ENCODE assay signal across 20 cellular contexts in genomic region chr1:111707906-111708305, GRCh38. TPM values are rescaled to one million over a fixed set of nuclear protein-coding genes. Genes with fewer than 3 reads are reported as not detected.
A peak's percentile ranks its signal among the peaks of the same experiment; 100 is the strongest.
DNase-seq lines count a peak whose midpoint lies in the region; ATAC-seq, FAIRE-seq and TF ChIP-seq lines count a peak whose summit lies in the region.
"Had no signal": no experiment of that assay in that cellular context is flagged by ENCODE, and none has a peak within 500 bp of the region (broad histone marks: within the 10 kb centered on the region; RNA-seq: fewer than 3 reads in every experiment).

No MANE protein-coding gene starts in this region.

- no peak overlapping the region for H2AK5ac ChIP-seq in H9 (ENCODE audit: insufficient read length, low read length)

- H3K27ac Mint-ChIP-seq in IgD-negative memory B cell = peak overlapping the region in 2 of 3 donors; percentile 66 to 80
- H3K27ac Mint-ChIP-seq in central memory CD8-positive, alpha-beta T cell (ENCODE audit: low read depth) = peak overlapping the region; percentile 84
- H3K27ac Mint-ChIP-seq in naive thymus-derived CD4-positive, alpha-beta T cell = peak overlapping the region in 6 of 9 donors; percentile 21 to 77 (median 52)
- no peak overlapping the region; a peak in 1 of 7 replicates for H3K27ac Mint-ChIP-seq in H9
- H3K27ac Mint-ChIP-seq: neural progenitor cell had no signal

- H3K4me1 Mint-ChIP-seq in IgD-negative memory B cell = peaks cover 0 to 2% (median 0%) of the 10 kb centered on the region in 3 donors
- peaks cover 7% of the 10 kb centered on the region for H3K4me1 Mint-ChIP-seq in central memory CD8-positive, alpha-beta T cell
- H3K4me1 Mint-ChIP-seq in naive thymus-derived CD4-positive, alpha-beta T cell = peaks cover 0 to 23% (median 3%) of the 10 kb centered on the region in 7 donors
- no peaks in the 10 kb centered on the region for H3K4me1 Mint-ChIP-seq in H9
- H3K4me1 Mint-ChIP-seq: neural progenitor cell had no signal

- H4K91ac ChIP-seq in H9 (ENCODE audit: insufficient read length, low read depth, low read length) = no peak overlapping the region

- intact Hi-C loops in naive thymus-derived CD4-positive, alpha-beta T cell (cut with micrococcal nuclease) = no loop called here

- H3K4me3 ChIP-seq in naive thymus-derived CD4-positive, alpha-beta T cell (ENCODE audit: low read length) = no peak overlapping the region
- no peak overlapping the region for H3K4me3 ChIP-seq in small intestine (ENCODE audit: low read depth in 1 of 2, low read length in 2 of 2)
- H3K4me3 ChIP-seq: cardiac muscle cell, neural progenitor cell had no signal

- H4K8ac ChIP-seq in H9 (replicated peaks; ENCODE audit: insufficient read length, low read depth, low read length) = no peak overlapping the region

- no peaks in the 10 kb centered on the region for H3K79me2 ChIP-seq in H9 (ENCODE audit: insufficient read depth, low read length)

- H2BK20ac ChIP-seq in H9 (ENCODE audit: low read depth, low read length, poor library complexity, severe bottlenecking) = no peak overlapping the region

- H3K9me3 Mint-ChIP-seq in IgD-negative memory B cell (no peaks in the 10 kb centered on the region), H9 (no peaks in the 10 kb centered on the region)
- no peaks in the 10 kb centered on the region for H3K9me3 Mint-ChIP-seq in central memory CD8-positive, alpha-beta T cell
- H3K9me3 Mint-ChIP-seq in naive thymus-derived CD4-positive, alpha-beta T cell = no peaks in the 10 kb centered on the region
- H3K9me3 Mint-ChIP-seq: neural progenitor cell had no signal

- no peak overlapping the region for H3K23ac ChIP-seq in H9 (ENCODE audit: insufficient read length, low read depth, low read length)

- H3K27me3 Mint-ChIP-seq in IgD-negative memory B cell (no peaks in the 10 kb centered on the region), H9 (ENCODE audit: low read depth) (no peaks in the 10 kb centered on the region)
- H3K27me3 Mint-ChIP-seq in central memory CD8-positive, alpha-beta T cell = no peaks in the 10 kb centered on the region
- no peaks in the 10 kb centered on the region for H3K27me3 Mint-ChIP-seq in naive thymus-derived CD4-positive, alpha-beta T cell

- no peak overlapping the region for H3K27ac ChIP-seq in naive thymus-derived CD4-positive, alpha-beta T cell (ENCODE audit: low read depth, low read length)
- H3K27ac ChIP-seq in small intestine (ENCODE audit: low read depth in 1 of 2, low read length in 1 of 2) = no peak overlapping the region
- H3K27ac ChIP-seq in H9 (ENCODE audit: insufficient read length, low read depth, low read length) = no peak overlapping the region
- H3K27ac ChIP-seq: cardiac muscle cell, epithelial cell of prostate, neural progenitor cell, WERI-Rb-1 had no signal

- peak; percentile 81 for DNase-seq in EH (ENCODE audit: low read depth)
- no peak for DNase-seq in central memory CD8-positive, alpha-beta T cell (ENCODE audit: low spot score in 2 of 2)
- no peak for DNase-seq in naive thymus-derived CD4-positive, alpha-beta T cell
- no peak for DNase-seq in ecto neural progenitor cell (ENCODE audit: low spot score)
- no peak for DNase-seq in small intestine
- no peak for DNase-seq in H9
- DNase-seq: activated T-cell treated with anti-CD3 and anti-CD28 coated beads for 4 hours; hypothalamus; NCI-H1092; NCI-H2171; NK-92 treated with Interleukin-12 subunit alpha and Interleukin-12 subunit beta, amount 100 ng/mL, for 24 hours; SIG-M5; WERI-Rb-1 had no signal

- H2BK12ac ChIP-seq in H9 (ENCODE audit: insufficient read length, low read depth, low read length) = no peak overlapping the region

- no peak overlapping the region for H3K9ac ChIP-seq in H9 (ENCODE audit: extremely low read depth, insufficient read length, low read length)
- H3K9ac ChIP-seq: neural progenitor cell had no signal

- no peaks in the 10 kb centered on the region for H3K9me3 ChIP-seq in naive thymus-derived CD4-positive, alpha-beta T cell (ENCODE audit: control insufficient read depth in 2 of 3, low read length in 3 of 3)
- H3K9me3 ChIP-seq in small intestine (ENCODE audit: control insufficient read depth, low read depth) (no peaks in the 10 kb centered on the region), H9 (ENCODE audit: control insufficient read depth, low read depth, low read length) (no peaks in the 10 kb centered on the region)

- H2BK5ac ChIP-seq in H9 (ENCODE audit: insufficient read length, low read length) = no peak overlapping the region

- no peak overlapping the region for H3K56ac ChIP-seq in H9 (ENCODE audit: insufficient read length, low read depth, low read length)

- 71 to 80% (median 75%) methylated on average over 9 of the region's 9 CpGs for WGBS in small intestine, 3 donors
- WGBS in H9 (ENCODE audit: extremely low coverage, insufficient read length, low lambda C conversion rate) = no CpG with 5 or more reads among the region's 9 CpGs

- no peak overlapping the region for H3K4me2 ChIP-seq in H9 (ENCODE audit: insufficient read depth, insufficient read length, low read length)
- H3K4me2 ChIP-seq: neural progenitor cell had no signal

- H2BK120ac ChIP-seq in H9 (ENCODE audit: low read depth, low read length, poor library complexity, severe bottlenecking) = no peak overlapping the region

- no peak overlapping the region for H3K18ac ChIP-seq in H9 (ENCODE audit: insufficient read length, low read depth, low read length)

- H4K5ac ChIP-seq in H9 (ENCODE audit: insufficient read length, low read depth, low read length) = no peak overlapping the region

- H3K36me3 Mint-ChIP-seq in IgD-negative memory B cell (peaks cover 3% of the 10 kb centered on the region), H9 (ENCODE audit: insufficient read depth in 1 of 3, low read depth in 3 of 3) (peaks cover 4 to 28% (median 26%) of the 10 kb centered on the region in 3 experiments)
- peaks cover 52% of the 10 kb centered on the region for H3K36me3 Mint-ChIP-seq in central memory CD8-positive, alpha-beta T cell (ENCODE audit: insufficient read depth)
- peaks cover 0 to 30% (median 20%) of the 10 kb centered on the region in 5 donors for H3K36me3 Mint-ChIP-seq in naive thymus-derived CD4-positive, alpha-beta T cell

- no peak overlapping the region for H2AFZ ChIP-seq in H9 (ENCODE audit: low read length)
- H2AFZ ChIP-seq: neural progenitor cell had no signal

- CTCF ChIA-PET in naive thymus-derived CD4-positive, alpha-beta T cell (lab: Charles Lee) = interaction anchor here (1.0 to 1.1 kb wide), 2 partner anchors 40 to 200 kb away, joined by 3 read pairs; no protein-coding TSS in a partner anchor

- POLR2A ChIA-PET in naive thymus-derived CD4-positive, alpha-beta T cell (lab: Charles Lee) = interaction anchor here (0.6 kb wide), 1 partner anchor 17 kb away, joined by 4 read pairs; no protein-coding TSS in a partner anchor

- no peak overlapping the region for H3K14ac ChIP-seq in H9 (ENCODE audit: insufficient read depth, low read length)

- no peak overlapping the region for H3K4ac ChIP-seq in H9 (ENCODE audit: low read depth, low read length)

- H3K79me1 ChIP-seq in H9 (ENCODE audit: insufficient read depth, low read depth, low read length, poor library complexity, severe bottlenecking) = no peaks in the 10 kb centered on the region

- ATAC-seq in central memory CD8-positive, alpha-beta T cell (replicated peaks; ENCODE audit: extremely low read depth, poor library complexity, severe bottlenecking) = no peak
- ATAC-seq in naive thymus-derived CD4-positive, alpha-beta T cell = no peak
- ATAC-seq in HG02885 (IDR thresholded peaks at IDR 0.05; ENCODE audit: poor library complexity, unreplicated experiment) = no peak
- ATAC-seq: sciatic nerve had no signal

- H3K36me3 ChIP-seq in naive thymus-derived CD4-positive, alpha-beta T cell (ENCODE audit: control insufficient read depth in 2 of 3, insufficient read depth in 3 of 3, low read length in 3 of 3) = peaks cover 13 to 47% (median 37%) of the 10 kb centered on the region in 3 experiments
- peaks cover 4 to 5% of the 10 kb centered on the region in 2 donors for H3K36me3 ChIP-seq in small intestine (ENCODE audit: control insufficient read depth in 2 of 2, insufficient read depth in 2 of 2, low read length in 2 of 2)
- H3K36me3 ChIP-seq: neural progenitor cell had no signal

- H3T11ph ChIP-seq in H9 (ENCODE audit: low read length) = no peak overlapping the region

- no peak overlapping the region for H3K4me3 Mint-ChIP-seq in IgD-negative memory B cell
- H3K4me3 Mint-ChIP-seq in central memory CD8-positive, alpha-beta T cell = no peak overlapping the region
- H3K4me3 Mint-ChIP-seq in naive thymus-derived CD4-positive, alpha-beta T cell = no peak overlapping the region
- no peak overlapping the region for H3K4me3 Mint-ChIP-seq in H9
- H3K4me3 Mint-ChIP-seq: neural progenitor cell had no signal

- H4K20me1 ChIP-seq in H9 (ENCODE audit: control insufficient read depth, insufficient read depth, insufficient read length) = no peaks in the 10 kb centered on the region

- H3K27me3 ChIP-seq in naive thymus-derived CD4-positive, alpha-beta T cell (ENCODE audit: control insufficient read depth in 2 of 2, insufficient read depth in 2 of 2, low read length in 2 of 2) = no peaks in the 10 kb centered on the region
- H3K27me3 ChIP-seq in small intestine (ENCODE audit: control insufficient read depth in 2 of 2, insufficient read depth in 2 of 2, low read length in 2 of 2) (no peaks in the 10 kb centered on the region), H9 (ENCODE audit: insufficient read depth, low read length) (no peaks in the 10 kb centered on the region)
- H3K27me3 ChIP-seq: cardiac muscle cell, neural progenitor cell had no signal

- H3K23me2 ChIP-seq in H9 (ENCODE audit: insufficient read length, low read depth, low read length, poor library complexity, severe bottlenecking) = no peaks in the 10 kb centered on the region

- no peak for FAIRE-seq in small intestine (lab: Jason Lieb, UNC)
- FAIRE-seq: HTR-8/SVneo had no signal

- no peak overlapping the region for H2BK15ac ChIP-seq in H9 (ENCODE audit: low read depth, low read length)

- TF ChIP-seq CTCF in H9 (conservative IDR thresholded peaks at IDR 0.05) = no peak

- H3K4me1 ChIP-seq in naive thymus-derived CD4-positive, alpha-beta T cell (ENCODE audit: control insufficient read depth in 2 of 2, insufficient read depth in 2 of 2, low read length in 2 of 2) = no peaks in the 10 kb centered on the region
- H3K4me1 ChIP-seq in small intestine (ENCODE audit: control insufficient read depth in 2 of 2, insufficient read depth in 1 of 2, low read depth in 1 of 2, low read length in 1 of 2) (no peaks in the 10 kb centered on the region), H9 (ENCODE audit: insufficient read depth, low read length) (no peaks in the 10 kb centered on the region)
- H3K4me1 ChIP-seq: neural progenitor cell had no signal

RNA-seq across cellular contexts. Expression of gene INKA2, which starts 31.3 kb away (rescaled TPM):
- 1.3 TPM for polyA plus RNA-seq in IgD-negative memory B cell
- total RNA-seq in naive thymus-derived CD4-positive, alpha-beta T cell = 1 to 10 TPM in 2 of 5 experiments, under 1 TPM in 1, not detected in 2; 0.94 to 5.6 (median 2.3) TPM
- polyA plus RNA-seq in naive thymus-derived CD4-positive, alpha-beta T cell = not detected
- polyA plus RNA-seq in small intestine = 1 to 10 TPM in 1 of 3 donors, under 1 TPM in 2; 0.22 to 2.2 (median 0.27) TPM
- 11.9 and 12.3 TPM in 2 replicates for total RNA-seq in H9 (2021)

RNA-seq across cellular contexts. Expression of gene DDX20, which starts 47.8 kb away (rescaled TPM):
- 12.2 TPM for polyA plus RNA-seq in IgD-negative memory B cell
- 10 to 100 TPM; 12.7 to 27.0 (median 18.7) TPM for total RNA-seq in naive thymus-derived CD4-positive, alpha-beta T cell
- polyA plus RNA-seq in naive thymus-derived CD4-positive, alpha-beta T cell = 10 to 100 TPM; 11.6 to 20.7 TPM
- polyA plus RNA-seq in small intestine = 1 to 10 TPM; 3.0 to 6.1 (median 3.6) TPM
- total RNA-seq in H9 (2021) = 38.0 and 38.3 TPM in 2 replicates

Comparison
In these comparisons a context has a peak if more than half of its experiments do, and no peak if none do; other contexts are left out.
1. H3K27ac Mint-ChIP-seq: peak in IgD-negative memory B cell (2 of 3), central memory CD8-positive, alpha-beta T cell (single experiment) and naive thymus-derived CD4-positive, alpha-beta T cell (6 of 9); none in H9 (0 of 3).